Comparison of ENCODE assay signal across 8 cellular contexts in genomic region chr17:55238931-55239297, GRCh38. TPM values are rescaled to one million over a fixed set of nuclear protein-coding genes. Genes with fewer than 3 reads are reported as not detected.
A peak's percentile ranks its signal among the peaks of the same experiment; 100 is the strongest.
DNase-seq lines count a peak whose midpoint lies in the region; ATAC-seq, FAIRE-seq and TF ChIP-seq lines count a peak whose summit lies in the region.

No MANE protein-coding gene starts in this region.

- no peak for FAIRE-seq in D721Med (lab: Jason Lieb, UNC)

- H3K4me3 Mint-ChIP-seq in activated T-helper 2 cell treated with anti-CD3 and anti-CD28 coated beads, Interferon-gamma antibody, Interleukin-2, Interleukin-4, amounts not matched to agents 10 μg/mL and 5 μg/mL and 100 μg/mL, durations not matched to agents 14 hours and 24 hours and 36 hours (ENCODE audit: low read depth), result peak overlapping the region; percentile 72

- intact Hi-C loops in activated T-helper 2 cell treated with anti-CD3 and anti-CD28 coated beads, Interferon-gamma antibody, Interleukin-2, Interleukin-4, amounts not matched to agents 10 μg/mL and 5 μg/mL and 100 μg/mL, durations not matched to agents 14 hours and 24 hours and 36 hours (cut with micrococcal nuclease), result loop anchor here (1.0 to 2.0 kb wide), 2 partner anchors 25 to 110 kb away; partner anchors contain the start of gene HLF
- intact Hi-C loops in left ventricle myocardium inferior (cut with micrococcal nuclease), result no loop called here

- H3K4me1 Mint-ChIP-seq in activated T-helper 2 cell treated with anti-CD3 and anti-CD28 coated beads, Interferon-gamma antibody, Interleukin-2, Interleukin-4, amounts not matched to agents 10 μg/mL and 5 μg/mL and 100 μg/mL, durations not matched to agents 14 hours and 24 hours and 36 hours (ENCODE audit: low read depth), result peaks cover 17% of the 10 kb centered on the region

- no peaks in the 10 kb centered on the region for H3K9me3 ChIP-seq in left ventricle myocardium inferior (replicated peaks)

- H3K27me3 Mint-ChIP-seq in activated T-helper 2 cell treated with anti-CD3 and anti-CD28 coated beads, Interferon-gamma antibody, Interleukin-2, Interleukin-4, amounts not matched to agents 10 μg/mL and 5 μg/mL and 100 μg/mL, durations not matched to agents 14 hours and 24 hours and 36 hours (ENCODE audit: low read depth), result peaks cover 37% of the 10 kb centered on the region

- ATAC-seq in GM21723 (IDR thresholded peaks at IDR 0.05; ENCODE audit: unreplicated experiment), result peak; percentile 33

- DNase-seq in D721Med (ENCODE audit: insufficient read length, low spot score), result no peak
- DNase-seq in NCI-H1092 (lab: John Stamatoyannopoulos, UW), result peak; percentile 48
- no peak for DNase-seq in activated T-helper 2 cell treated with anti-CD3 and anti-CD28 coated beads, Interferon-gamma antibody, Interleukin-2, Interleukin-4, amounts not matched to agents 10 μg/mL and 5 μg/mL and 100 μg/mL, durations not matched to agents 14 hours and 24 hours and 36 hours (ENCODE audit: low spot score)
- no peak for DNase-seq in left ventricle myocardium inferior
- peak; percentile 70 for DNase-seq in putamen (ENCODE audit: low spot score)
- no peak for DNase-seq in stimulated activated naive CD4-positive, alpha-beta T cell treated with Interleukin-2 at 50 U/mL for 16 hours (lab: John Stamatoyannopoulos, UW)
- DNase-seq in CD1c-positive myeloid dendritic cell (ENCODE audit: extremely low spot score), result no peak

- peak overlapping the region; percentile 83 for H3K27ac ChIP-seq in left ventricle myocardium inferior (replicated peaks)

- no peak overlapping the region for H3K27ac Mint-ChIP-seq in activated T-helper 2 cell treated with anti-CD3 and anti-CD28 coated beads, Interferon-gamma antibody, Interleukin-2, Interleukin-4, amounts not matched to agents 10 μg/mL and 5 μg/mL and 100 μg/mL, durations not matched to agents 14 hours and 24 hours and 36 hours

- H3K4me3 ChIP-seq in left ventricle myocardium inferior, result peak overlapping the region; percentile 67

- H3K36me3 Mint-ChIP-seq in activated T-helper 2 cell treated with anti-CD3 and anti-CD28 coated beads, Interferon-gamma antibody, Interleukin-2, Interleukin-4, amounts not matched to agents 10 μg/mL and 5 μg/mL and 100 μg/mL, durations not matched to agents 14 hours and 24 hours and 36 hours (ENCODE audit: low read depth), result no peaks in the 10 kb centered on the region

- no peaks in the 10 kb centered on the region for H3K9me3 Mint-ChIP-seq in activated T-helper 2 cell treated with anti-CD3 and anti-CD28 coated beads, Interferon-gamma antibody, Interleukin-2, Interleukin-4, amounts not matched to agents 10 μg/mL and 5 μg/mL and 100 μg/mL, durations not matched to agents 14 hours and 24 hours and 36 hours

- H3K4me1 ChIP-seq in left ventricle myocardium inferior, result peaks cover 20% of the 10 kb centered on the region

- H3K27me3 ChIP-seq in left ventricle myocardium inferior (ENCODE audit: low read depth), result peaks cover 7% of the 10 kb centered on the region

- no peaks in the 10 kb centered on the region for H3K36me3 ChIP-seq in left ventricle myocardium inferior

- TF ChIP-seq CTCF in D721Med (IDR thresholded peaks at IDR 0.05; ENCODE audit: insufficient read depth, missing control alignments), result peak; percentile 13
- peak; percentile 16 for TF ChIP-seq CTCF in left ventricle myocardium inferior (IDR thresholded peaks at IDR 0.05; ENCODE audit: borderline replicate concordance)

RNA-seq across cellular contexts. Expression of gene HLF, which starts 25.8 kb away (rescaled TPM):
- total RNA-seq in activated T-helper 2 cell treated with anti-CD3 and anti-CD28 coated beads, Interferon-gamma antibody, Interleukin-2, Interleukin-4, amounts not matched to agents 10 μg/mL and 5 μg/mL and 100 μg/mL, durations not matched to agents 14 hours and 24 hours and 36 hours, result 4.5 and 5.1 TPM in 2 replicates
- total RNA-seq in left ventricle myocardium inferior, result 22.6 TPM

Comparison
In these comparisons a context has a peak if more than half of its experiments do, and no peak if none do; other contexts are left out.
1. DNase-seq: peak in NCI-H1092 (single experiment) and putamen (single experiment); none in D721Med (single experiment), activated T-helper 2 cell treated with anti-CD3 and anti-CD28 coated beads, Interferon-gamma antibody, Interleukin-2, Interleukin-4, amounts not matched to agents 10 μg/mL and 5 μg/mL and 100 μg/mL, durations not matched to agents 14 hours and 24 hours and 36 hours (single experiment), left ventricle myocardium inferior (single experiment), stimulated activated naive CD4-positive, alpha-beta T cell treated with Interleukin-2 at 50 U/mL for 16 hours (single experiment) and CD1c-positive myeloid dendritic cell (single experiment).